In the genomic region with DNA sequence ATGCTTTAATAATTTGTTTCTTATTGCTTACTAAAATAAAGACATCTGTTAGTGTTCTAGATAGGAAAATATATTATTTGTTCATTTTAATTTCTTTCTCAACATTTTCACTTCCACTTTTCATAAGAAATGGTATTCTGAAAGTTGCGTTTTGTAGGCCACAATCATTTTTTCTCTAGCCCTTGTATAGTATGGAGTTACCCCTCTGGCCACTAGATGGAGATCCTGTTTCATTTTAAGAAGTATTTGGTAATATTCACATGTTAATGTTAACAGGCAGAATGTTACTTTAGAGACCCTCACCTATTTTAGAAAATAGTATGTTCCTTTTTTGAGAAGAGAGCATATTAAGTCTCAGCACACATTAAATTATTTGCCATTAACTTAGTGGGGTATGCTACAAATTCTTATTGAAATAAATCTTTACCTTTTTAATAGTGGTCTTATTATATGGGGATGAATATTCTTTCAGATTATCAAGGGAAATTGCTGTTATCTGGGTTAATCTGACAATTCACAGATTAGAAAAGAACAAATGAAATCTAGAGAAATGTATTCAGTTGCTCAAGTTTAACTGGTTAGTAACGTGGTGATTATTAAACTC, we compare ENCODE assay signal across 8 cellular contexts.
DNase-seq lines count a peak whose midpoint lies in the region; ATAC-seq, FAIRE-seq and TF ChIP-seq lines count a peak whose summit lies in the region.

No MANE protein-coding gene starts in this region.

- no peak overlapping the region for H4K5ac ChIP-seq in H1 (ENCODE audit: insufficient read length, low read depth, low read length)

- H3K4me2 ChIP-seq in DND-41 (ENCODE audit: insufficient read depth, low read length) (no peak overlapping the region), PC-9 (no peak overlapping the region), H1 (ENCODE audit: insufficient read depth in 1 of 2, low read depth in 2 of 2, low read length in 2 of 2) (no peak overlapping the region)

- H2BK20ac ChIP-seq in H1 (ENCODE audit: low read length) = no peak overlapping the region

- no peak overlapping the region for H3K27ac ChIP-seq in DND-41 (ENCODE audit: low read length)
- H3K27ac ChIP-seq in PC-9 = no peak overlapping the region
- no peak overlapping the region for H3K27ac ChIP-seq in H1 (ENCODE audit: low read depth, low read length)

- peaks cover 31% of the 10 kb centered on the region for H3K36me3 ChIP-seq in DND-41 (ENCODE audit: insufficient read depth, low read length)
- peaks cover 6% of the 10 kb centered on the region for H3K36me3 ChIP-seq in PC-9 (ENCODE audit: low read depth)
- peaks cover 0 to 7% (median 0%) of the 10 kb centered on the region in 4 experiments; a peak in 1 of 8 replicates for H3K36me3 ChIP-seq in H1 (ENCODE audit: control insufficient read depth in 2 of 4, insufficient read depth in 4 of 4, low read length in 3 of 4)

- no peaks in the 10 kb centered on the region for H3K27me3 ChIP-seq in DND-41 (ENCODE audit: insufficient read depth, low read length, poor library complexity)
- no peaks in the 10 kb centered on the region for H3K27me3 ChIP-seq in PC-9 (ENCODE audit: insufficient read depth, low read depth)
- H3K27me3 ChIP-seq in H1 (replicated peaks in 1 of 4; ENCODE audit: control insufficient read depth in 3 of 4, extremely low read depth in 1 of 4, insufficient read depth in 3 of 4, low read length in 3 of 4) = no peaks in the 10 kb centered on the region

- no peak overlapping the region for H3K4ac ChIP-seq in H1 (replicated peaks; ENCODE audit: insufficient read length, low read depth, low read length)

- H3K18ac ChIP-seq in H1 (ENCODE audit: extremely low read depth, low read length) = no peak overlapping the region

- H3K4me3 ChIP-seq in DND-41 (ENCODE audit: low read depth in 1 of 2, low read length in 2 of 2) = no peak overlapping the region
- H3K4me3 ChIP-seq in PC-9 = no peak overlapping the region
- H3K4me3 ChIP-seq in H1 (ENCODE audit: extremely low read depth in 1 of 4, insufficient read depth in 2 of 4, low read depth in 3 of 4, low read length in 4 of 4) = no peak overlapping the region

- no peak for FAIRE-seq in H1 (lab: Jason Lieb, UNC)

- no peak overlapping the region for H3K9ac ChIP-seq in DND-41 (ENCODE audit: low read depth, low read length)
- no peak overlapping the region for H3K9ac ChIP-seq in H1 (replicated peaks in 1 of 4; ENCODE audit: extremely low read depth in 1 of 4, low read depth in 3 of 4, low read length in 3 of 4)

- no peak for TF ChIP-seq EP300 in H1 (IDR thresholded peaks at IDR 0.05; ENCODE audit: borderline replicate concordance in 1 of 2, low read depth in 2 of 2, low read length in 2 of 2)

- H3F3A ChIP-seq in PC-9 (ENCODE audit: insufficient read depth, low read depth) = peaks cover 23% of the 10 kb centered on the region

- ATAC-seq in DND-41 (ENCODE audit: insufficient read depth, low read depth) (peak; percentile 95), GM19372 (IDR thresholded peaks at IDR 0.05; ENCODE audit: low read depth, unreplicated experiment) (peak; percentile 76), HG03460 (IDR thresholded peaks at IDR 0.05; ENCODE audit: unreplicated experiment) (peak; percentile 91), GM19328 (IDR thresholded peaks at IDR 0.05; ENCODE audit: unreplicated experiment) (no peak)

- H2AK5ac ChIP-seq in H1 (ENCODE audit: low read depth, low read length) = no peak overlapping the region

- H2BK15ac ChIP-seq in H1 (ENCODE audit: low read length) = no peak overlapping the region

- intact Hi-C loops in PC-9 (cut with micrococcal nuclease; ENCODE audit: unreplicated experiment) = loop anchor here (2.0 to 10.0 kb wide), 3 partner anchors 221 to 887 kb away; no protein-coding TSS in a partner anchor

- H4K8ac ChIP-seq in H1 (ENCODE audit: extremely low read depth, insufficient read depth, low read length) = no peak overlapping the region

- peak; percentile 58 to 71 for TF ChIP-seq RAD21 in H1 (IDR thresholded peaks at IDR 0.05 in 1 of 2, conservative IDR thresholded peaks at IDR 0.05 in 1 of 2; ENCODE audit: low read depth in 2 of 2, low read length in 2 of 2)

- H2AFZ ChIP-seq in DND-41 (ENCODE audit: low read depth, low read length) = no peak overlapping the region
- no peak overlapping the region for H2AFZ ChIP-seq in PC-9
- no peak overlapping the region for H2AFZ ChIP-seq in H1 (ENCODE audit: low read length)

- H4K91ac ChIP-seq in H1 (replicated peaks; ENCODE audit: insufficient read length, low read length) = no peak overlapping the region

- no peak overlapping the region for H2BK12ac ChIP-seq in H1 (ENCODE audit: low read depth, low read length)

- TF ChIP-seq POLR2A in H1 (IDR thresholded peaks at IDR 0.05; ENCODE audit: control extremely low read depth in 1 of 2, low read depth in 2 of 2, low read length in 2 of 2) = no peak

- DNase-seq in DND-41 (no peak), PC-9 (no peak), H1 (ENCODE audit: low read depth in 1 of 2, low spot score in 2 of 2) (no peak), myocyte (ENCODE audit: low read depth) (peak; percentile 26), NCI-H1048 (lab: John Stamatoyannopoulos, UW) (no peak)

- no peak overlapping the region for H3K56ac ChIP-seq in H1 (replicated peaks; ENCODE audit: insufficient read length, low read depth, low read length)

- H4K20me1 ChIP-seq in DND-41 (ENCODE audit: insufficient read depth, low read length) = no peaks in the 10 kb centered on the region
- H4K20me1 ChIP-seq in PC-9 (ENCODE audit: insufficient read depth) = peaks cover 12% of the 10 kb centered on the region; the same call in 1 of the 2 replicates
- H4K20me1 ChIP-seq in H1 (replicated peaks in 1 of 2; ENCODE audit: control insufficient read depth in 1 of 2, insufficient read depth in 2 of 2, low read length in 2 of 2) = no peaks in the 10 kb centered on the region

- no peak overlapping the region for H2BK120ac ChIP-seq in H1 (replicated peaks; ENCODE audit: low read depth, low read length)

- TF ChIP-seq CTCF in DND-41 (IDR thresholded peaks at IDR 0.05; ENCODE audit: borderline replicate concordance, extremely low read depth, low read length, poor library complexity, severe bottlenecking) (peak; percentile 80), PC-9 (conservative IDR thresholded peaks at IDR 0.05) (peak; percentile 85), H1 (IDR thresholded peaks at IDR 0.05; ENCODE audit: control extremely low read depth in 1 of 3, insufficient read depth in 1 of 3, low read depth in 1 of 3, low read length in 3 of 3) (peak in 1 of 3 experiments; percentile 55; a peak in 2 of 4 replicates)

- no peaks in the 10 kb centered on the region for H3K9me2 ChIP-seq in PC-9 (ENCODE audit: insufficient read depth)

- no peak overlapping the region for H3K14ac ChIP-seq in H1 (ENCODE audit: insufficient read length)

- no peak overlapping the region for H2BK5ac ChIP-seq in H1 (ENCODE audit: low read depth, low read length)

- 86% methylated on average over 2 of the region's 2 CpGs; no CpG with 5 or more reads in 1 of the 2 experiments for WGBS in H1 (ENCODE audit: extremely low coverage in 1 of 2, insufficient coverage in 1 of 2, insufficient read length in 1 of 2, insufficient replicate concordance in 2 of 2, low coverage in 1 of 2, low lambda C conversion rate in 2 of 2, missing lambda C conversion rate in 1 of 2), 2 experiments

- no peaks in the 10 kb centered on the region for H3K79me1 ChIP-seq in H1 (ENCODE audit: low read depth, low read length)

- H3K23ac ChIP-seq in H1 (ENCODE audit: insufficient read length) = no peak overlapping the region

- H3K79me2 ChIP-seq in DND-41 (ENCODE audit: insufficient read depth, low read length) (no peaks in the 10 kb centered on the region), PC-9 (ENCODE audit: low read depth) (no peaks in the 10 kb centered on the region), H1 (ENCODE audit: control insufficient read depth in 1 of 2, insufficient read depth in 2 of 2, low read length in 2 of 2) (no peaks in the 10 kb centered on the region)

- POLR2A ChIA-PET in PC-9 (lab: Charles Lee; ENCODE audit: unreplicated experiment) (no interaction called here), H1 (lab: Charles Lee; ENCODE audit: partially characterized antibody) (no interaction called here)

- CTCF ChIA-PET in PC-9 (lab: Charles Lee) = no interaction called here
- CTCF ChIA-PET in H1 (lab: Charles Lee; ENCODE audit: partially characterized antibody) = no interaction called here

- H3K9me3 ChIP-seq in DND-41 (ENCODE audit: insufficient read depth, low read length, severe bottlenecking) (no peaks in the 10 kb centered on the region), PC-9 (ENCODE audit: insufficient read depth, low read depth) (no peaks in the 10 kb centered on the region), H1 (ENCODE audit: insufficient read depth in 2 of 2, low read depth in 1 of 2, low read length in 1 of 2) (no peaks in the 10 kb centered on the region)

- H3K23me2 ChIP-seq in H1 (ENCODE audit: low read depth, low read length) = no peaks in the 10 kb centered on the region

- BruUV-seq in PC-9 (replicated peaks; lab: Mats Ljungman, UMichigan) = no TSS peak

- H3K4me1 ChIP-seq in DND-41 (ENCODE audit: insufficient read depth, low read length) (no peaks in the 10 kb centered on the region), PC-9 (replicated peaks; ENCODE audit: insufficient read depth) (no peaks in the 10 kb centered on the region), H1 (replicated peaks in 1 of 4; ENCODE audit: control insufficient read depth in 3 of 4, insufficient read depth in 4 of 4, low read length in 3 of 4) (no peaks in the 10 kb centered on the region)

TF ChIP-seq in H1, 55 proteins besides CTCF, POLR2A, EP300 and RAD21:
- TF ChIP-seq ATF3 (IDR thresholded peaks at IDR 0.05; ENCODE audit: insufficient read depth, low read depth, low read length) = no peak
